Comparison of ENCODE assay signal across 15 cellular contexts in genomic region chr1:113683384-113684152, GRCh38.
DNase-seq lines count a peak whose midpoint lies in the region; ATAC-seq, FAIRE-seq and TF ChIP-seq lines count a peak whose summit lies in the region.
"Had no signal": no experiment of that assay in that cellular context is flagged by ENCODE, and none has a peak within 500 bp of the region (broad histone marks: within the 10 kb centered on the region; RNA-seq: fewer than 3 reads in every experiment).

No MANE protein-coding gene starts in this region.

- no peaks in the 10 kb centered on the region for H3K27me3 Mint-ChIP-seq in CD4-positive, alpha-beta memory T cell

- TF ChIP-seq CTCF in breast epithelium (IDR thresholded peaks at IDR 0.05) (no peak), pancreas (IDR thresholded peaks at IDR 0.05) (no peak)

- peak overlapping the region; percentile 26 to 48 for H3K27ac ChIP-seq in breast epithelium
- H3K27ac ChIP-seq in pancreas, result peak overlapping the region in 1 of 4 donors; percentile 0
- H3K27ac ChIP-seq in CD4-positive, alpha-beta memory T cell (ENCODE audit: low read depth, low read length), result no peak overlapping the region

- H3K36me3 Mint-ChIP-seq in CD4-positive, alpha-beta memory T cell, result peaks cover 10 to 12% of the 10 kb centered on the region in 2 donors
- H3K36me3 Mint-ChIP-seq: natural killer cell treated with Interleukin-12 subunit alpha and Interleukin-12 subunit beta and Interleukin-15 and Interleukin-18, amount 100 ng/mL, for 72 hours had no signal

- peak overlapping the region in 1 of 8 donors; percentile 15 for H3K4me3 Mint-ChIP-seq in CD4-positive, alpha-beta memory T cell
- H3K4me3 Mint-ChIP-seq: natural killer cell treated with Interleukin-12 subunit alpha and Interleukin-12 subunit beta and Interleukin-15 and Interleukin-18, amount 100 ng/mL, for 72 hours had no signal

- H3K4me1 ChIP-seq in breast epithelium (no peaks in the 10 kb centered on the region), pancreas (no peaks in the 10 kb centered on the region)
- no peaks in the 10 kb centered on the region for H3K4me1 ChIP-seq in CD4-positive, alpha-beta memory T cell (ENCODE audit: insufficient read depth, low read length)

- ATAC-seq in left cardiac atrium, result peak; percentile 8 to 62
- peak in 3 of 4 donors; percentile 30 to 57 (median 51) for ATAC-seq in pancreas
- no peak for ATAC-seq in HG02759 (IDR thresholded peaks at IDR 0.05; ENCODE audit: unreplicated experiment)
- ATAC-seq: natural killer cell treated with Interleukin-12 subunit alpha and Interleukin-12 subunit beta and Interleukin-15 and Interleukin-18, amount 100 ng/mL, for 72 hours had no signal

- TF ChIP-seq POLR2A in breast epithelium (IDR thresholded peaks at IDR 0.05), result no peak

- POLR2A ChIA-PET in CD4-positive, alpha-beta memory T cell (lab: Charles Lee; ENCODE audit: partially characterized antibody), result no interaction called here

- DNase-seq in CD1c-positive myeloid dendritic cell (ENCODE audit: extremely low spot score) (peak; percentile 30), breast epithelium (ENCODE audit: low spot score in 2 of 2) (no peak), left cardiac atrium (no peak), pancreas (no peak), anterior cingulate cortex (lab: John Stamatoyannopoulos, UW) (no peak), mesenteric fat pad (ENCODE audit: low spot score) (no peak)
- DNase-seq in CD4-positive, alpha-beta memory T cell, result no peak
- DNase-seq: activated gamma-delta T cell, NCI-H187, NCI-H69, SHP77 treated with DMSO at 0.1 percent for 48 hours had no signal

- intact Hi-C loops in breast epithelium (cut with DNase I; ENCODE audit: low total_unique reads) (no loop called here), left cardiac atrium (cut with DNase I) (no loop called here), pancreas (cut with DNase I) (loop anchor here in 1 of 3 donors (10.0 kb wide), 1 partner anchor 539 kb away; no protein-coding TSS in a partner anchor)
- intact Hi-C loops in CD4-positive, alpha-beta memory T cell (cut with micrococcal nuclease), result no loop called here

- 77 to 78% methylated on average over 8 of the region's 8 CpGs for WGBS in pancreas, 2 donors

- no peaks in the 10 kb centered on the region for H3K9me3 Mint-ChIP-seq in CD4-positive, alpha-beta memory T cell
- H3K9me3 Mint-ChIP-seq: natural killer cell treated with Interleukin-12 subunit alpha and Interleukin-12 subunit beta and Interleukin-15 and Interleukin-18, amount 100 ng/mL, for 72 hours had no signal

- no peak for FAIRE-seq in pancreas (lab: Jason Lieb, UNC)
- FAIRE-seq: islet of Langerhans, TTC549 had no signal

- H3K36me3 ChIP-seq in breast epithelium (no peaks in the 10 kb centered on the region), pancreas (peaks cover 0 to 13% (median 0%) of the 10 kb centered on the region in 3 donors)
- no peaks in the 10 kb centered on the region for H3K36me3 ChIP-seq in CD4-positive, alpha-beta memory T cell (ENCODE audit: insufficient read depth, low read length)

- CTCF ChIA-PET in CD4-positive, alpha-beta memory T cell (lab: Charles Lee; ENCODE audit: partially characterized antibody), result interaction anchor here (1.0 to 1.2 kb wide), 2 partner anchors 13 to 965 kb away, joined by 3 to 4 read pairs; no protein-coding TSS in a partner anchor

- H3K27ac Mint-ChIP-seq in CD4-positive, alpha-beta memory T cell, result peak overlapping the region in 2 of 7 donors; percentile 32 to 51
- H3K27ac Mint-ChIP-seq: natural killer cell treated with Interleukin-12 subunit alpha and Interleukin-12 subunit beta and Interleukin-15 and Interleukin-18, amount 100 ng/mL, for 72 hours had no signal

- H3K27me3 ChIP-seq in breast epithelium (no peaks in the 10 kb centered on the region), pancreas (no peaks in the 10 kb centered on the region)
- no peaks in the 10 kb centered on the region for H3K27me3 ChIP-seq in CD4-positive, alpha-beta memory T cell (ENCODE audit: insufficient read depth, low read length)

- peaks cover 0 to 2% (median under 1%) of the 10 kb centered on the region in 4 donors for H3K4me1 Mint-ChIP-seq in CD4-positive, alpha-beta memory T cell

- no peak overlapping the region for H3K4me3 ChIP-seq in breast epithelium
- no peak overlapping the region for H3K4me3 ChIP-seq in pancreas
- no peak overlapping the region for H3K4me3 ChIP-seq in CD4-positive, alpha-beta memory T cell (ENCODE audit: low read length in 2 of 2)

- H3K9me3 ChIP-seq in breast epithelium, result no peaks in the 10 kb centered on the region
- no peaks in the 10 kb centered on the region for H3K9me3 ChIP-seq in pancreas
- no peaks in the 10 kb centered on the region for H3K9me3 ChIP-seq in CD4-positive, alpha-beta memory T cell (ENCODE audit: control insufficient read depth in 1 of 2, low read length in 2 of 2)
